ENCODE assay signal across 1 cellular context in genomic region chr10:60267802-60268201, GRCh38.
TF ChIP-seq lines count a peak whose summit lies in the region.

No MANE protein-coding gene starts in this region.

TF ChIP-seq in K562, 482 proteins besides CTCF, POLR2A, EP300 and RAD21 (continued from another document):
- TF ChIP-seq MGA (IDR thresholded peaks at IDR 0.05) = no peak
- TF ChIP-seq ZNF778 (CRISPR knock-in tag; IDR thresholded peaks at IDR 0.05) = no peak
- no peak for TF ChIP-seq TRIM25 (IDR thresholded peaks at IDR 0.05; ENCODE audit: borderline replicate concordance)
- TF ChIP-seq TAF9B (IDR thresholded peaks at IDR 0.05; ENCODE audit: partially characterized antibody) = no peak
- no peak for TF ChIP-seq SAFB (IDR thresholded peaks at IDR 0.05; ENCODE audit: borderline replicate concordance, low read depth, low read length)
- no peak for TF ChIP-seq ZC3H11A (IDR thresholded peaks at IDR 0.05; ENCODE audit: low read depth, low read length)
- no peak for TF ChIP-seq ZNF644 (tag; IDR thresholded peaks at IDR 0.05; ENCODE audit: low read depth)
- no peak for TF ChIP-seq TOE1 (IDR thresholded peaks at IDR 0.05; ENCODE audit: borderline replicate concordance)
- TF ChIP-seq TOE1 (CRISPR knock-in tag; IDR thresholded peaks at IDR 0.05; ENCODE audit: borderline replicate concordance, low read depth) = no peak
- TF ChIP-seq ZNF75A (CRISPR knock-in tag; IDR thresholded peaks at IDR 0.05) = no peak
